9 cellular contexts compared by ENCODE assay signal in the genomic region with DNA sequence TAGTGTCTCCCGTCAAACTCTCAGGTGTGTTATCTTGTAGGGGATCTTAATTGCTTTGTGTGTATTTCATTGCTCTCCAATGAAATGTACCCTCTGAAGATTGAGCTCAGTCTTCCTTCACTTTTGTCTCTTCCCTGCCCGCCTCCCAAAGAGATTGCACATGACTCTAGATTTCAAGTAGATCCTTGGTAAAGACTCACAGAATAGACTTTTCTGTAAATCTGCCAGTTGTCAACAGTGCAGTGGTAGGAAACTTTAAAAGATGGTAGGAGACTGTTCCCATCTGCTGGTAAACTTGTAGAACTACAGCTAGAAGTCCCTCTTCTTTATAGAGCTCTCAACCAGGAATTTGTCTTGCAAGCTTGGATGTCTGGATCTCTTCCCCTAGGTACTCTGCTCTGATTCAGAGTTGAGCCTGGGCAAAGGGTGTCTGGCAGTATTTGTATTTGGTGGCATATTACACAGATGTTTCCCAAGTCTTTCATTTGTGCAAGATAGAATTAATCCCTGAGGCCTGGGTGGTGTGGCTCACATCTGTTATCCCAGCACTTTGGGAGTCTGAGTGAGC. TPM values are rescaled to one million over a fixed set of nuclear protein-coding genes. Genes with fewer than 3 reads are reported as not detected.
DNase-seq lines count a peak whose midpoint lies in the region; ATAC-seq, FAIRE-seq and TF ChIP-seq lines count a peak whose summit lies in the region.
"Had no signal": no experiment of that assay in that cellular context is flagged by ENCODE, and none has a peak within 500 bp of the region (broad histone marks: within the 10 kb centered on the region; RNA-seq: fewer than 3 reads in every experiment).

No MANE protein-coding gene starts in this region.

- H3K4me1 ChIP-seq in kidney (ENCODE audit: control insufficient read depth in 1 of 2, insufficient read depth in 1 of 2, low read depth in 1 of 2, low read length in 2 of 2) (no peaks in the 10 kb centered on the region), thoracic aorta (ENCODE audit: control insufficient read depth in 1 of 2, low read depth in 2 of 2) (no peaks in the 10 kb centered on the region)

- intact Hi-C loops in kidney (cut with DNase I), result no loop called here

- H3K27me3 ChIP-seq in thoracic aorta (replicated peaks; ENCODE audit: insufficient read depth), result no peaks in the 10 kb centered on the region

- ATAC-seq in HG02981 (IDR thresholded peaks at IDR 0.05; ENCODE audit: unreplicated experiment) (peak; percentile 50), thoracic aorta (ENCODE audit: insufficient number of reproducible peaks, low FRiP score, low read depth) (peak; percentile 93)

- FAIRE-seq in kidney (lab: Jason Lieb, UNC), result no peak

- H3K9ac ChIP-seq in kidney (ENCODE audit: low read length in 2 of 2), result no peak overlapping the region

- TF ChIP-seq CTCF in kidney (IDR thresholded peaks at IDR 0.05; ENCODE audit: borderline replicate concordance, extremely low read depth, insufficient read depth) (peak; percentile 57), thoracic aorta (IDR thresholded peaks at IDR 0.05) (peak; percentile 78)

- H3K27ac ChIP-seq in kidney (ENCODE audit: low read depth in 2 of 2, low read length in 2 of 2) (no peak overlapping the region), thoracic aorta (no peak overlapping the region)

- H3K9me3 ChIP-seq in kidney (ENCODE audit: control insufficient read depth in 1 of 2, low read length in 2 of 2) (no peaks in the 10 kb centered on the region), thoracic aorta (no peaks in the 10 kb centered on the region)

- peak; percentile 80 for DNase-seq in DMS53 treated with DMSO at 0.1 percent for 48 hours (lab: John Stamatoyannopoulos, UW; ENCODE audit: unreplicated experiment)
- DNase-seq in NCI-H82 (lab: John Stamatoyannopoulos, UW), result peak; percentile 77
- peak; percentile 86 to 87 for DNase-seq in T47D (ENCODE audit: low read depth in 1 of 2, low spot score in 1 of 2)
- no peak for DNase-seq in kidney
- DNase-seq in thoracic aorta (ENCODE audit: low spot score), result no peak
- DNase-seq in cerebellar nuclear complex (lab: John Stamatoyannopoulos, UW), result no peak
- no peak for DNase-seq in activated naive CD4-positive, alpha-beta T cell (lab: John Stamatoyannopoulos, UW)

- in situ Hi-C loops in T47D (cut with HindIII; ENCODE audit: low pct_unique_long_range_greater_than_20kb, low sequenced_read_pairs), result no loop called here

- no peaks in the 10 kb centered on the region for H3K36me3 ChIP-seq in kidney (ENCODE audit: control insufficient read depth in 1 of 2, insufficient read depth in 2 of 2, low read length in 2 of 2)
- H3K36me3 ChIP-seq in thoracic aorta, result no peaks in the 10 kb centered on the region

- no peak overlapping the region for H3K4me3 ChIP-seq in kidney (ENCODE audit: low read length in 2 of 2)
- no peak overlapping the region for H3K4me3 ChIP-seq in thoracic aorta

RNA-seq across cellular contexts. Expression of a gene that starts 9.6 kb away (rescaled TPM):
- 0.88 TPM for total RNA-seq in kidney
- polyA plus RNA-seq in kidney (ENCODE audit: insufficient read depth, low read depth, low replicate concordance), result not detected
- total RNA-seq in thoracic aorta, result not detected
- total RNA-seq: skeletal muscle tissue had no signal

RNA-seq across cellular contexts. Expression of a gene that starts 23.7 kb away (rescaled TPM):
- 50.1 TPM for total RNA-seq in kidney
- 11.2 TPM for polyA plus RNA-seq in kidney (ENCODE audit: insufficient read depth, low read depth, low replicate concordance)
- 10 to 100 TPM; 42.9 to 48.2 TPM for total RNA-seq in thoracic aorta

RNA-seq across cellular contexts. Expression of a gene that starts 51.2 kb away (rescaled TPM):
- total RNA-seq in kidney (not detected), thoracic aorta (not detected)
- not detected for polyA plus RNA-seq in kidney (ENCODE audit: insufficient read depth, low read depth, low replicate concordance)
- total RNA-seq: skeletal muscle tissue had no signal

Comparison
In these comparisons a context has a peak if more than half of its experiments do, and no peak if none do; other contexts are left out.
1. DNase-seq: peak in DMS53 treated with DMSO at 0.1 percent for 48 hours (single experiment), NCI-H82 (single experiment) and T47D (2 of 2); none in kidney (single experiment), thoracic aorta (single experiment), cerebellar nuclear complex (0 of 2) and activated naive CD4-positive, alpha-beta T cell (0 of 4).